Comparison of ENCODE assay signal across 7 cellular contexts in genomic region chr5:81755320-81755719, GRCh38. TPM values are rescaled to one million over a fixed set of nuclear protein-coding genes. Genes with fewer than 3 reads are reported as not detected.
DNase-seq lines count a peak whose midpoint lies in the region; ATAC-seq, FAIRE-seq and TF ChIP-seq lines count a peak whose summit lies in the region.

No MANE protein-coding gene starts in this region.

- peak; percentile 24 for ATAC-seq in body of pancreas
- ATAC-seq in GM19397 (IDR thresholded peaks at IDR 0.05; ENCODE audit: unreplicated experiment) = no peak
- ATAC-seq in GM18502 (IDR thresholded peaks at IDR 0.05; ENCODE audit: poor library complexity, unreplicated experiment) = no peak

- no peak overlapping the region for H3K4me3 ChIP-seq in body of pancreas

- peaks cover 6% of the 10 kb centered on the region for H3K36me3 Mint-ChIP-seq in type B pancreatic cell

- H3K36me3 ChIP-seq in body of pancreas (replicated peaks in 1 of 2; ENCODE audit: insufficient read depth in 1 of 2, low read depth in 2 of 2) = no peaks in the 10 kb centered on the region

- 9 to 17% methylated on average over 2 of the region's 2 CpGs for WGBS in body of pancreas, 2 donors

- H3K27me3 ChIP-seq in body of pancreas = no peaks in the 10 kb centered on the region

- no peaks in the 10 kb centered on the region for H3K27me3 Mint-ChIP-seq in type B pancreatic cell

- H3K4me1 ChIP-seq in body of pancreas = peaks cover 28% of the 10 kb centered on the region

- TF ChIP-seq CTCF in body of pancreas (IDR thresholded peaks at IDR 0.05) (no peak), type B pancreatic cell (conservative IDR thresholded peaks at IDR 0.05) (no peak)

- DNase-seq in HTR-8/SVneo (ENCODE audit: insufficient read length, low spot score) (peak; percentile 78), body of pancreas (peak; percentile 66 to 80 (median 76)), kidney glomerular epithelial cell (lab: John Stamatoyannopoulos, UW) (peak; percentile 78), type B pancreatic cell (ENCODE audit: extremely low spot score, unreplicated experiment) (no peak), nucleus accumbens (lab: John Stamatoyannopoulos, UW) (no peak)

- H3K9me3 Mint-ChIP-seq in type B pancreatic cell = peaks cover 5% of the 10 kb centered on the region

- peak; percentile 64 for FAIRE-seq in HTR-8/SVneo (lab: Jason Lieb, UNC)

- peak overlapping the region; percentile 85 for H3K27ac Mint-ChIP-seq in type B pancreatic cell

- H3K4me3 Mint-ChIP-seq in type B pancreatic cell = peak overlapping the region; percentile 32

- peak overlapping the region; percentile 35 to 77 (median 64) for H3K27ac ChIP-seq in body of pancreas

- intact Hi-C loops in body of pancreas (cut with DNase I) = no loop called here

- H3K9me3 ChIP-seq in body of pancreas = no peaks in the 10 kb centered on the region

- H3K4me1 Mint-ChIP-seq in type B pancreatic cell (ENCODE audit: unreplicated experiment) = peaks cover 25% of the 10 kb centered on the region

- no peak for TF ChIP-seq POLR2A in body of pancreas (IDR thresholded peaks at IDR 0.05)

RNA-seq across cellular contexts. Expression of gene SSBP2, which starts 4.4 kb away (rescaled TPM):
- total RNA-seq in body of pancreas = 10 to 100 TPM; 18.1 to 31.4 TPM
- 85.2 and 102 TPM in 2 replicates for total RNA-seq in type B pancreatic cell (ENCODE audit: low replicate concordance)

Comparison
In these comparisons a context has a peak if more than half of its experiments do, and no peak if none do; other contexts are left out.
1. DNase-seq: peak in HTR-8/SVneo (single experiment), body of pancreas (4 of 4) and kidney glomerular epithelial cell (single experiment); none in type B pancreatic cell (single experiment) and nucleus accumbens (0 of 56).